In the genomic region with DNA sequence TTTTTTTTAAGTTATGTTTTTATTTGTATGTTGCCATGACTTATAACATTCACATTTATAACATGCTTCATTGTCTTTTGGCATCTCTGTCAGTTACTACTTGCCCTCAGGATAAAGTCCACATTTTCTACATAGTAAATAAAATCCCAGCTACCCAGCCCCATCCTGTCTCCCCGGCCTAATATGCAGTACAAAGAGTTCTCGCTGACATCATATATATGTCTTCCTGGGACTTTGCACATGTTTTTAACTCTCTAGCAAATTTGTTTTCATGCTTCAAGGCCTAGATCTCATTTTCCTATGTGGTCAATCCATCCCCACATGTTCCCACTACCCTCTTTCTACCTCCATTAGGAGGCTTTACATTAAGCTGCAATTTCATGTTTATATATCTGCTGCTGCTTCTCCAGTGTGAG, we compare ENCODE assay signal across 19 cellular contexts. TPM values are rescaled to one million over a fixed set of nuclear protein-coding genes. Genes with fewer than 3 reads are reported as not detected.
DNase-seq lines count a peak whose midpoint lies in the region; ATAC-seq and TF ChIP-seq lines count a peak whose summit lies in the region.
"Had no signal": no experiment of that assay in that cellular context is flagged by ENCODE, and none has a peak within 500 bp of the region (broad histone marks: within the 10 kb centered on the region; RNA-seq: fewer than 3 reads in every experiment).

No MANE protein-coding gene starts in this region.

- no peaks in the 10 kb centered on the region for H3K27me3 ChIP-seq in right lobe of liver
- no peaks in the 10 kb centered on the region for H3K27me3 ChIP-seq in transverse colon

- DNase-seq in SK-N-MC (ENCODE audit: low read depth, low spot score) (peak; percentile 30), epithelial cell of esophagus (ENCODE audit: low read depth) (peak; percentile 6), right lobe of liver (no peak), transverse colon (peak; percentile 19), NCI-H1105 (lab: John Stamatoyannopoulos, UW) (no peak), anterior cingulate cortex (lab: John Stamatoyannopoulos, UW) (no peak)
- DNase-seq in effector CD8-positive, alpha-beta T cell (lab: John Stamatoyannopoulos, UW) = no peak
- DNase-seq: ACHN, AML-193, DMS153, EL, HFFc6, MM.1S, NCI-H187 treated with DMSO at 0.1 percent for 48 hours, NCI-H345, NCI-H69, OCI-M1, SHP77 treated with DMSO at 0.1 percent for 48 hours had no signal

- H3K4me3 ChIP-seq in SK-N-MC (peak overlapping the region; percentile 38), epithelial cell of esophagus (ENCODE audit: low read length) (no peak overlapping the region), right lobe of liver (no peak overlapping the region), transverse colon (no peak overlapping the region)

- H3K27ac ChIP-seq in SK-N-MC = peak overlapping the region; percentile 88
- H3K27ac ChIP-seq in right lobe of liver = no peak overlapping the region
- H3K27ac ChIP-seq in transverse colon = peak overlapping the region in 2 of 4 donors; percentile 19 to 56

- TF ChIP-seq EP300 in transverse colon (IDR thresholded peaks at IDR 0.05; ENCODE audit: low read depth) = peak; percentile 4

- H3K9ac ChIP-seq in SK-N-MC (ENCODE audit: insufficient read length) = peak overlapping the region; percentile 1

- WGBS in right lobe of liver (ENCODE audit: insufficient coverage, low coverage, low lambda C conversion rate, missing lambda C conversion rate) = 38% methylated on average over 2 of the region's 2 CpGs
- WGBS in transverse colon (ENCODE audit: low coverage in 1 of 2), 2 donors = 47 to 55% methylated on average over 2 of the region's 2 CpGs

- TF ChIP-seq CTCF in epithelial cell of esophagus (IDR thresholded peaks at IDR 0.05; ENCODE audit: insufficient read depth, low read depth, low read length, missing control alignments) (no peak), right lobe of liver (IDR thresholded peaks at IDR 0.05) (no peak), transverse colon (IDR thresholded peaks at IDR 0.05) (no peak)

- H3K36me3 ChIP-seq in SK-N-MC (ENCODE audit: insufficient read depth, low read length) (no peaks in the 10 kb centered on the region), right lobe of liver (no peaks in the 10 kb centered on the region), transverse colon (no peaks in the 10 kb centered on the region)

- TF ChIP-seq POLR2A in right lobe of liver (IDR thresholded peaks at IDR 0.05) = no peak
- no peak for TF ChIP-seq POLR2A in transverse colon (IDR thresholded peaks at IDR 0.05)

- H3K9me3 ChIP-seq in SK-N-MC (ENCODE audit: low read depth, low read length) (no peaks in the 10 kb centered on the region), right lobe of liver (no peaks in the 10 kb centered on the region), transverse colon (no peaks in the 10 kb centered on the region)
- H3K9me3 ChIP-seq: Caco-2 had no signal

- peak; percentile 65 to 74 (median 72) for ATAC-seq in right lobe of liver

- H3K4me1 ChIP-seq in right lobe of liver (peaks cover 0 to 15% (median 2%) of the 10 kb centered on the region in 4 donors), transverse colon (peaks cover 0 to 5% (median 2%) of the 10 kb centered on the region in 4 donors)

- in situ Hi-C loops in transverse colon (cut with MboI; ENCODE audit: low pct_ligation_motif_present in 1 of 4, low pct_unique_long_range_greater_than_20kb in 1 of 4, low sequenced_read_pairs in 3 of 4) = no loop called here

- intact Hi-C loops in right lobe of liver (cut with DNase I) (no loop called here), transverse colon (cut with DNase I; ENCODE audit: low total_unique reads) (no loop called here)

RNA-seq across cellular contexts. Expression of gene IVNS1ABP, which starts 33.0 kb away (rescaled TPM):
- 10 to 100 TPM; 17.0 to 38.3 (median 26.8) TPM for total RNA-seq in right lobe of liver
- 100 to 1,000 TPM in 3 of 4 donors, 10 to 100 TPM in 1; 50.5 to 174 (median 133) TPM for total RNA-seq in transverse colon

Comparison
In these comparisons a context has a peak if more than half of its experiments do, and no peak if none do; other contexts are left out.
1. DNase-seq: peak in SK-N-MC (single experiment), epithelial cell of esophagus (single experiment) and transverse colon (single experiment); none in right lobe of liver (0 of 3), effector CD8-positive, alpha-beta T cell (single experiment), NCI-H1105 (single experiment) and anterior cingulate cortex (0 of 58).